Comparison of ENCODE assay signal across 8 cellular contexts in the genomic region with DNA sequence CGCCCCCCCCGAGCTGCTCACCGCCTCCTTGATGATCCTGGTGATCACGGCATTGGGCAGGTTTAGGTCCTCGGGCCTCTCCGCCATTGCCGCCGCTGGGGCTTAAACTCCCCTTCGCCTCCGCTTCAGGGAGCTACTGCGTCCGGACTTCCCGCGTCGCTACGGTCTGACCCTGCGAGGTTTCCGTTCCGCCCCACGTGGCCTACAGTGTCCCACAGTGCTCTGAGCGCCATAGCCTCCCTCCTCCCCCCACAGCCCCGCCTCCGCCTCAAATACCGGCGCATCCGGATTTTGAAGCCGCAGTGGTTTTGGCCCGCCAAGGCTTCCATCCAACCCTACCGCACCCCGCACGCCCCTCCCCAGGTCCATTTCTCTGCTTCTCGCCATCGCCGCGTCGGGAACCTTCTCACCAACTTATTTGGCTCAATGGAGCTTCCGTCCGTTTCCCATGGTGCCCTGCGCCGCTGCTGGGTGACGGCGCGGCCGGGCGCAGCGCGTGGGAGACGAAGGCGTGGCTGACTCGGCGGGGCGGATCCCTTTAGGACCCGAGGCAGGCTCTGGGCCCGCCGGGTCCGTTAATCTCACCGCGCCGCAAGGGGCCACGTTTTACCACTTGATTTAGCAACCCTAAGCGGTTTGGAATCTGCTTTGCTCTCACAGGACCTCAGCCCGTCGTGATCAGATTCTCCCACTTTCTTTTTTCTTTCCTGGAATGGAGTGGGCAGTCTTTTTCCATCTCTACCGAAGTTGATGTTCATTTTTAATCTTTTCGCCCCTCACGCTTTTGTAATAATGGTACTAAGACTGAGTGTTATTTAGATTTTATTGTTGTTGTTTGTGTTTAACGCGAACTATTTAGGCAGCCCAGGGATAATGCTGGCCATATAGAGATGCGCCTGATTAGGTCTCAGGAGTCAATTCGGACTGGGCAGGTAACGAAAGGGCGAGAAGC. TPM values are rescaled to one million over a fixed set of nuclear protein-coding genes. Genes with fewer than 3 reads are reported as not detected.
DNase-seq lines count a peak whose midpoint lies in the region; ATAC-seq and TF ChIP-seq lines count a peak whose summit lies in the region.

A gene with protein sequence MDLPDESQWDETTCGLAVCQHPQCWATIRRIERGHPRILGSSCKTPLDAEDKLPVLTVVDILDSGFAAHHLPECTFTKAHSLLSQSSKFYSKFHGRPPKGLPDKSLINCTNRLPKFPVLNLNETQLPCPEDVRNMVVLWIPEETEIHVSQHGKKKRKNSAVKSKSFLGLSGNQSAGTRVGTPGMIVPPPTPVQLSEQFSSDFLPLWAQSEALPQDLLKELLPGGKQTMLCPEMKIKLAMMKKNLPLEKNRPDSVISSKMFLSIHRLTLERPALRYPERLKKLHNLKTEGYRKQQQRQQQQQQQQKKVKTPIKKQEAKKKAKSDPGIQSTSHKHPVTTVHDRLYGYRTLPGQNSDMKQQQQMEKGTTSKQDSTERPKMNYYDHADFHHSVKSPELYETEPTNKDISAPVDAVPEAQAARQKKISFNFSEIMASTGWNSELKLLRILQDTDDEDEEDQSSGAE (plus strand): TSS at position 541 of the 952 bp plus-strand sequence. CDS start 2,747 bp downstream, outside the sequence.
Gene POLE3, minus strand, starts transcription at position 469 of the 952 bp plus-strand sequence. Its CDS starts 382 bp downstream, at position 87.

- peak within 1 kb of the TSS; percentile 97 to 98 for H3K4me3 Mint-ChIP-seq in CD14-positive monocyte

- peak; percentile 5 to 19 for TF ChIP-seq RAD21 in liver (IDR thresholded peaks at IDR 0.05)

- H3K4me1 Mint-ChIP-seq in CD14-positive monocyte, result peaks cover 20% of the 10 kb centered on the region

- H3K27ac Mint-ChIP-seq in CD14-positive monocyte, result peak within 1 kb of the TSS; percentile 99 to 100 (median 100)

- H3K36me3 Mint-ChIP-seq in CD14-positive monocyte, result peaks cover 15 to 21% of the 10 kb centered on the region in 2 donors

- H3K9me3 Mint-ChIP-seq in CD14-positive monocyte, result no peaks in the 10 kb centered on the region

- TF ChIP-seq CTCF in CD14-positive monocyte (IDR thresholded peaks at IDR 0.05) (no peak), liver (IDR thresholded peaks at IDR 0.05; ENCODE audit: low read depth, low read length, missing input control) (no peak)

- H3K4me1 ChIP-seq in liver (ENCODE audit: control insufficient read depth in 4 of 4, insufficient read depth in 4 of 4, low read length in 3 of 4), result peaks cover 0 to 27% (median 15%) of the 10 kb centered on the region in 4 donors

- ATAC-seq in GM19395 (IDR thresholded peaks at IDR 0.05; ENCODE audit: unreplicated experiment) (peak; percentile 93), HG03558 (IDR thresholded peaks at IDR 0.05; ENCODE audit: extremely low read depth, unreplicated experiment) (peak; percentile 71)

- peak within 1 kb of the TSS; percentile 88 to 99 (median 91) for H3K4me3 ChIP-seq in liver (ENCODE audit: low read depth in 1 of 3, low read length in 3 of 3)

- intact Hi-C loops in CD14-positive monocyte (cut with micrococcal nuclease), result loop anchor here (5.0 kb wide), 2 partner anchors 133 to 172 kb away; partner anchors contain the start of genes CDC26 (in 1 of the 2) and PRPF4 (in 1 of the 2)

- peak within 1 kb of the TSS; percentile 91 to 100 for H3K9ac ChIP-seq in liver (ENCODE audit: low read depth in 1 of 2, low read length in 2 of 2)

- no peaks in the 10 kb centered on the region for H3K9me3 ChIP-seq in liver (ENCODE audit: control insufficient read depth in 4 of 4, low read length in 3 of 4)

- under 1% methylated on average over 72 of the region's 72 CpGs for WGBS in liver

- DNase-seq in CD14-positive monocyte (ENCODE audit: low spot score) (peak; percentile 92), NCI-H748 (lab: John Stamatoyannopoulos, UW; ENCODE audit: unreplicated experiment) (peak; percentile 97), dermis microvascular lymphatic vessel endothelial cell (ENCODE audit: low read depth in 2 of 2) (peak; percentile 88 to 97)
- DNase-seq in activated CD4-positive, alpha-beta T cell treated with anti-CD3 and anti-CD28 coated beads, Interleukin-2, amount 50 U/mL, for 4 hours, result peak; percentile 93 to 94
- peak; percentile 97 for DNase-seq in stimulated activated CD4-positive, alpha-beta T cell treated with anti-CD3 and anti-CD28 coated beads, Interleukin-4, amount 100 ng/mL, for 1 hour

- no peaks in the 10 kb centered on the region for H3K27me3 ChIP-seq in liver (ENCODE audit: control insufficient read depth in 4 of 4, insufficient read depth in 4 of 4, low read length in 3 of 4)

- H3K27ac ChIP-seq in liver (ENCODE audit: low read depth in 1 of 2, low read length in 2 of 2), result peak within 1 kb of the TSS; percentile 96 to 98

- peaks cover 0 to 13% (median 4%) of the 10 kb centered on the region in 4 donors for H3K36me3 ChIP-seq in liver (ENCODE audit: control insufficient read depth in 4 of 4, insufficient read depth in 3 of 4, low read depth in 1 of 4, low read length in 3 of 4)

- H3K27me3 Mint-ChIP-seq in CD14-positive monocyte (ENCODE audit: low read depth in 3 of 3), result no peaks in the 10 kb centered on the region

TF ChIP-seq in liver, 16 proteins besides CTCF, POLR2A, EP300 and RAD21:
- TF ChIP-seq NR2F2 (IDR thresholded peaks at IDR 0.05) (no peak), RXRA (IDR thresholded peaks at IDR 0.05) (peak; percentile 28 to 45), FOXA1 (IDR thresholded peaks at IDR 0.05) (no peak), HNF4G (IDR thresholded peaks at IDR 0.05) (no peak), SP1 (IDR thresholded peaks at IDR 0.05) (peak; percentile 81), JUND (IDR thresholded peaks at IDR 0.05) (peak in 1 of 2 donors; percentile 17), TAF1 (conservative IDR thresholded peaks at IDR 0.05) (peak; percentile 72), HNF4A (conservative IDR thresholded peaks at IDR 0.05) (no peak), REST (IDR thresholded peaks at IDR 0.05) (peak; percentile 73), YY1 (IDR thresholded peaks at IDR 0.05) (peak; percentile 93), FOXA2 (IDR thresholded peaks at IDR 0.05) (no peak), ZBTB33 (IDR thresholded peaks at IDR 0.05) (peak; percentile 98), ATF3 (IDR thresholded peaks at IDR 0.05) (no peak), EGR1 (IDR thresholded peaks at IDR 0.05; ENCODE audit: low read depth in 2 of 2) (peak; percentile 54 to 67), GABPA (IDR thresholded peaks at IDR 0.05 in 1 of 2, conservative IDR thresholded peaks at IDR 0.05 in 1 of 2) (peak; percentile 27 to 76)
- TF ChIP-seq, protein P1, sequence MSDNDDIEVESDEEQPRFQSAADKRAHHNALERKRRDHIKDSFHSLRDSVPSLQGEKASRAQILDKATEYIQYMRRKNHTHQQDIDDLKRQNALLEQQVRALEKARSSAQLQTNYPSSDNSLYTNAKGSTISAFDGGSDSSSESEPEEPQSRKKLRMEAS (IDR thresholded peaks at IDR 0.05), result peak; percentile 92

RNA-seq across cellular contexts. Expression of the first gene that starts in this region (rescaled TPM):
- polyA plus RNA-seq in CD14-positive monocyte (not detected), liver (under 1 TPM; 0.23 to 0.26 TPM)
- total RNA-seq in dermis microvascular lymphatic vessel endothelial cell (0.39 and 0.51 TPM in 2 replicates), liver (1 to 10 TPM in 1 of 2 donors, under 1 TPM in 1; 0.09 to 1.1 TPM)

RNA-seq across cellular contexts. Expression of gene POLE3, which starts in this region (rescaled TPM):
- polyA plus RNA-seq in CD14-positive monocyte (100 to 1,000 TPM in 1 of 2 donors, 10 to 100 TPM in 1; 92.1 to 113 TPM), liver (10 to 100 TPM; 15.7 to 24.8 TPM)
- total RNA-seq in dermis microvascular lymphatic vessel endothelial cell (39.7 and 41.3 TPM in 2 replicates), liver (10 to 100 TPM; 20.9 to 27.5 TPM)

Comparison
In these comparisons a context has a peak if more than half of its experiments do, and no peak if none do; other contexts are left out.
1. Peak in every context shown above with its lines: DNase-seq, ATAC-seq, H3K4me3 ChIP-seq and H3K27ac ChIP-seq.